8 cellular contexts compared by ENCODE assay signal in the genomic region with DNA sequence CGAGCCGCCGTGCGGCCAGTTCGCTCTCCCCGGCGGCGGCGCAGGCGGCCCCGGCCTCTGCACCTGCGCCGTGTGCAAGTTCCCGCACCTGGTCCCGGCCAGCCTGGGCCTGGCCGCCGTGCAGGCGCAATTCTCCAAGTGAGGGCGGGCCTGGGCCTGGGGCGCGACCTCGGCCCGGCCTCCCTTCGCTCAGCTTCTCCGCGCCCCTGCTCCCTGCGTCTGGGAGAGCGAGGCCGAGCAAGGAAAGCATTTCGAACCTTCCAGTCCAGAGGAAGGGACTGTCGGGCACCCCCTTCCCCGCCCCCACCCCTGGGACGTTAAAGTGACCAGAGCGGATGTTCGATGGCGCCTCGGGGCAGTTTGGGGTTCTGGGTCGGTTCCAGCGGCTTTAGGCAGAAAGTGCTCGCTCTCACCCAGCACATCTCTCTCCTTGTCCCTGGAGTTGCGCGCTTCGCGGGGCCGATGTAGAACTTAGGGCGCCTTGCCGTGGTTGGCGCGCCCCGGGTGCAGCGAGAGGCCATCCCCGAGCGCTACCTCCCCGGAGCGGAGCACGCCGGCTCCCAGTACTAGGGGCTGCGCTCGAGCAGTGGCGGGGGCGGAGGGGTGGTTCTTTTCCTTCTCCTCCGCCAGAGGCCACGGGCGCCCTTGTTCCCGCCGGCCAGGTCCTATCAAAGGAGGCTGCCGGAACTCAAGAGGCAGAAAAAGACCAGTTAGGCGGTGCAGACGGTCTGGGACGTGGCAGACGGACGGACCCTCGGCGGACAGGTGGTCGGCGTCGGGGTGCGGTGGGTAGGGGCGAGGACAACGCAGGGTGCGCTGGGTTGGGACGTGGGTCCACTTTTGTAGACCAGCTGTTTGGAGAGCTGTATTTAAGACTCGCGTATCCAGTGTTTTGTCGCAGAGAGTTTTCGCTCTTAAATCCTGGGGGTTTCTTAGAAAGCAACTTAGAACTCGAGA. TPM values are rescaled to one million over a fixed set of nuclear protein-coding genes. Genes with fewer than 3 reads are reported as not detected.
DNase-seq lines count a peak whose midpoint lies in the region; ATAC-seq and TF ChIP-seq lines count a peak whose summit lies in the region.

No MANE protein-coding gene starts in this region.

- peaks cover 62% of the 10 kb centered on the region for H3K27me3 Mint-ChIP-seq in IgD-negative memory B cell

- H3K4me1 Mint-ChIP-seq in IgD-negative memory B cell, result peaks cover 2 to 9% (median 4%) of the 10 kb centered on the region in 3 donors

- peaks cover 7 to 58% of the 10 kb centered on the region in 2 donors for H3K4me1 ChIP-seq in left lung
- peaks cover 14 to 25% of the 10 kb centered on the region in 2 donors for H3K4me1 ChIP-seq in thoracic aorta (ENCODE audit: control insufficient read depth in 1 of 2, low read depth in 2 of 2)

- intact Hi-C loops in left lung (cut with DNase I), result no loop called here

- peaks cover 0 to 4% (median 4%) of the 10 kb centered on the region in 3 donors for H3K9me3 Mint-ChIP-seq in IgD-negative memory B cell

- H3K4me3 Mint-ChIP-seq in IgD-negative memory B cell, result peak overlapping the region; percentile 32 to 75 (median 60)

- peak overlapping the region in 1 of 2 donors; percentile 47 for H3K27ac ChIP-seq in left lung
- H3K27ac ChIP-seq in thoracic aorta, result no peak overlapping the region

- TF ChIP-seq CTCF in astrocyte of the spinal cord (IDR thresholded peaks at IDR 0.05; ENCODE audit: low read depth, low read length), result no peak
- TF ChIP-seq CTCF in left lung (IDR thresholded peaks at IDR 0.05), result no peak
- TF ChIP-seq CTCF in thoracic aorta (IDR thresholded peaks at IDR 0.05), result no peak

- H3K4me3 ChIP-seq in astrocyte of the spinal cord (ENCODE audit: low read depth, low read length) (no peak overlapping the region), left lung (peak overlapping the region; percentile 12 to 50), thoracic aorta (peak overlapping the region; percentile 72)

- H3K36me3 ChIP-seq in left lung (no peaks in the 10 kb centered on the region), thoracic aorta (no peaks in the 10 kb centered on the region)

- DNase-seq in D341Med (ENCODE audit: low spot score) (peak; percentile 58), astrocyte of the spinal cord (ENCODE audit: low read depth, low spot score) (peak; percentile 15), left lung (peak in 1 of 2 donors; percentile 86), thoracic aorta (ENCODE audit: low spot score) (no peak), DMS79 treated with DMSO at 0.1 percent for 48 hours (lab: John Stamatoyannopoulos, UW) (no peak), GM19240 (ENCODE audit: insufficient read length, low spot score) (no peak), DMS114 treated with DMSO at 0.1 percent for 48 hours (lab: John Stamatoyannopoulos, UW; ENCODE audit: unreplicated experiment) (no peak)

- H3K9me3 ChIP-seq in left lung, result no peaks in the 10 kb centered on the region
- peaks cover 8% of the 10 kb centered on the region for H3K9me3 ChIP-seq in thoracic aorta

- no peak overlapping the region for H3K27ac Mint-ChIP-seq in IgD-negative memory B cell

- H3K27me3 ChIP-seq in left lung (peaks cover 69 to 97% of the 10 kb centered on the region in 2 donors), thoracic aorta (replicated peaks; ENCODE audit: insufficient read depth) (peaks cover 21% of the 10 kb centered on the region)

- no peaks in the 10 kb centered on the region for H3K36me3 Mint-ChIP-seq in IgD-negative memory B cell

- in situ Hi-C loops in astrocyte of the spinal cord (cut with HindIII; ENCODE audit: low sequenced_read_pairs), result no loop called here

- ATAC-seq in left lung (peak; percentile 13), thoracic aorta (ENCODE audit: insufficient number of reproducible peaks, low FRiP score, low read depth) (no peak)

RNA-seq across cellular contexts. Expression of a gene that starts 1.3 kb away (rescaled TPM):
- not detected for polyA plus RNA-seq in IgD-negative memory B cell
- 1 to 10 TPM; 1.6 to 4.2 TPM for total RNA-seq in left lung
- total RNA-seq in thoracic aorta, result not detected

RNA-seq across cellular contexts. Expression of a gene that starts 45.5 kb away (rescaled TPM):
- polyA plus RNA-seq in IgD-negative memory B cell, result not detected
- under 1 TPM; 0.23 to 0.47 TPM for total RNA-seq in left lung
- total RNA-seq in thoracic aorta, result not detected

Comparison
In these comparisons a context has a peak if more than half of its experiments do, and no peak if none do; other contexts are left out.
1. DNase-seq: peak in D341Med (single experiment) and astrocyte of the spinal cord (single experiment); none in thoracic aorta (single experiment), DMS79 treated with DMSO at 0.1 percent for 48 hours (single experiment), GM19240 (single experiment) and DMS114 treated with DMSO at 0.1 percent for 48 hours (single experiment).